Comparison of ENCODE assay signal across 18 cellular contexts in genomic region chr5:124712724-124713305, GRCh38. TPM values are rescaled to one million over a fixed set of nuclear protein-coding genes. Genes with fewer than 3 reads are reported as not detected.
DNase-seq lines count a peak whose midpoint lies in the region; ATAC-seq, FAIRE-seq and TF ChIP-seq lines count a peak whose summit lies in the region.
"Had no signal": no experiment of that assay in that cellular context is flagged by ENCODE, and none has a peak within 500 bp of the region (broad histone marks: within the 10 kb centered on the region; RNA-seq: fewer than 3 reads in every experiment).

No MANE protein-coding gene starts in this region.

- H3K27ac Mint-ChIP-seq in endodermal cell = peak overlapping the region; percentile 69
- H3K27ac Mint-ChIP-seq in activated T-helper 17 cell treated with anti-CD3 and anti-CD28 coated beads, Interleukin-2, amount 50 U/mL, for 72 hours = no peak overlapping the region

- H2AK5ac ChIP-seq in trophoblast cell (ENCODE audit: low read length) = no peak overlapping the region

- H3K14ac ChIP-seq in trophoblast cell (ENCODE audit: low read length) = no peak overlapping the region

- no peak overlapping the region for H3K4me3 Mint-ChIP-seq in endodermal cell
- no peak overlapping the region for H3K4me3 Mint-ChIP-seq in activated T-helper 17 cell treated with anti-CD3 and anti-CD28 coated beads, Interleukin-2, amount 50 U/mL, for 72 hours

- no peak overlapping the region for H3K23ac ChIP-seq in trophoblast cell (ENCODE audit: low read length)

- no peak overlapping the region for H2AFZ ChIP-seq in trophoblast cell (ENCODE audit: insufficient read depth, low read length, poor library complexity)

- H2BK5ac ChIP-seq in trophoblast cell (ENCODE audit: low read depth, low read length, poor library complexity) = no peak overlapping the region

- no peak for TF ChIP-seq CTCF in endodermal cell (conservative IDR thresholded peaks at IDR 0.05)

- H3K27me3 ChIP-seq in BLaER1 treated with 17β-estradiol and CSF1 and Interleukin-3, amounts not matched to agents 10 nM and 100 nM = no peaks in the 10 kb centered on the region
- H3K27me3 ChIP-seq in endodermal cell (ENCODE audit: control insufficient read depth, insufficient read depth, low read length, poor library complexity, severe bottlenecking) (no peaks in the 10 kb centered on the region), trophoblast cell (ENCODE audit: insufficient read depth, low read length) (peaks cover 2% of the 10 kb centered on the region)

- no peak overlapping the region for H3K4me3 ChIP-seq in BLaER1 treated with 17β-estradiol and CSF1 and Interleukin-3, amounts not matched to agents 10 nM and 100 nM
- H3K4me3 ChIP-seq in endodermal cell (ENCODE audit: low read length) (no peak overlapping the region), trophoblast cell (ENCODE audit: low read depth, low read length) (no peak overlapping the region)
- H3K4me3 ChIP-seq: SK-N-MC had no signal

- H4K91ac ChIP-seq in trophoblast cell (ENCODE audit: low read depth, low read length) = peak overlapping the region; percentile 6

- no peak for ATAC-seq in activated T-helper 17 cell treated with anti-CD3 and anti-CD28 coated beads, Interleukin-2, amount 50 U/mL, for 72 hours (replicated peaks)

- H3K4ac ChIP-seq in trophoblast cell (ENCODE audit: low read depth, low read length) = no peak overlapping the region

- TF ChIP-seq POLR2A in H54 (IDR thresholded peaks at IDR 0.05; ENCODE audit: low read depth, low read length) = no peak

- peaks cover 70% of the 10 kb centered on the region for H3K4me1 Mint-ChIP-seq in endodermal cell
- H3K4me1 Mint-ChIP-seq in activated T-helper 17 cell treated with anti-CD3 and anti-CD28 coated beads, Interleukin-2, amount 50 U/mL, for 72 hours = no peaks in the 10 kb centered on the region

- H2BK12ac ChIP-seq in trophoblast cell (ENCODE audit: low read length) = no peak overlapping the region

- WGBS in endodermal cell (ENCODE audit: insufficient coverage in 1 of 2, insufficient read length in 1 of 2), 2 experiments = 85 to 88% methylated on average over 3 of the region's 3 CpGs
- WGBS in trophoblast cell (ENCODE audit: extremely low coverage, insufficient coverage, insufficient read length) = no CpG with 5 or more reads among the region's 3 CpGs

- no peak overlapping the region for H2BK120ac ChIP-seq in trophoblast cell (ENCODE audit: insufficient read depth, low read length, poor library complexity)

- peak overlapping the region in 6 of 11 experiments; percentile 17 to 56 (median 28); a peak in 6 of 22 replicates for H3K27ac ChIP-seq in BLaER1 treated with 17β-estradiol and CSF1 and Interleukin-3, amounts not matched to agents 10 nM and 100 nM
- H3K27ac ChIP-seq in endodermal cell (ENCODE audit: low read depth, low read length) (no peak overlapping the region), trophoblast cell (ENCODE audit: low read depth, low read length) (no peak overlapping the region)
- H3K27ac ChIP-seq: SK-N-MC had no signal

- H3K36me3 ChIP-seq in BLaER1 treated with 17β-estradiol and CSF1 and Interleukin-3, amounts not matched to agents 10 nM and 100 nM = peaks cover 0 to 76% (median 10%) of the 10 kb centered on the region in 11 experiments; a peak in 11 of 22 replicates
- peaks cover 5% of the 10 kb centered on the region for H3K36me3 ChIP-seq in endodermal cell (ENCODE audit: control insufficient read depth, insufficient read depth, low read length)
- H3K36me3 ChIP-seq in trophoblast cell (ENCODE audit: control insufficient read depth in 1 of 2, insufficient read depth in 2 of 2, low read length in 2 of 2) = no peaks in the 10 kb centered on the region

- peaks cover 17% of the 10 kb centered on the region for H3K36me3 Mint-ChIP-seq in endodermal cell (ENCODE audit: low read depth)
- H3K36me3 Mint-ChIP-seq in activated T-helper 17 cell treated with anti-CD3 and anti-CD28 coated beads, Interleukin-2, amount 50 U/mL, for 72 hours (ENCODE audit: low read depth) = no peaks in the 10 kb centered on the region

- H3K9ac ChIP-seq in BLaER1 treated with 17β-estradiol and CSF1 and Interleukin-3, amounts not matched to agents 10 nM and 100 nM = no peak overlapping the region
- H3K9ac ChIP-seq in endodermal cell (ENCODE audit: extremely low read depth, low read length, poor library complexity, severe bottlenecking) (no peak overlapping the region), trophoblast cell (ENCODE audit: low read length) (no peak overlapping the region)

- H3K18ac ChIP-seq in trophoblast cell (ENCODE audit: low read length) = no peak overlapping the region

- H4K20me1 ChIP-seq in BLaER1 treated with 17β-estradiol and CSF1 and Interleukin-3, amounts not matched to agents 10 nM and 100 nM = peaks cover 0 to 99% (median 8%) of the 10 kb centered on the region in 11 experiments; a peak in 6 of 22 replicates

- H4K8ac ChIP-seq in trophoblast cell (ENCODE audit: low read depth, low read length) = peak overlapping the region; percentile 38

- H3K9me3 ChIP-seq in BLaER1 treated with 17β-estradiol and CSF1 and Interleukin-3, amounts not matched to agents 10 nM and 100 nM (replicated peaks in 1 of 11) = peaks cover 0 to 7% (median 0%) of the 10 kb centered on the region in 11 experiments; a peak in 1 of 22 replicates
- H3K9me3 ChIP-seq in endodermal cell (ENCODE audit: control insufficient read depth, low read length) (no peaks in the 10 kb centered on the region), trophoblast cell (ENCODE audit: insufficient read depth, low read depth, low read length) (no peaks in the 10 kb centered on the region)

- H3K27me3 Mint-ChIP-seq in endodermal cell (ENCODE audit: insufficient read depth) = no peaks in the 10 kb centered on the region
- peaks cover 9% of the 10 kb centered on the region for H3K27me3 Mint-ChIP-seq in activated T-helper 17 cell treated with anti-CD3 and anti-CD28 coated beads, Interleukin-2, amount 50 U/mL, for 72 hours

- H3K4me1 ChIP-seq in BLaER1 treated with 17β-estradiol and CSF1 and Interleukin-3, amounts not matched to agents 10 nM and 100 nM = peaks cover 36 to 92% (median 70%) of the 10 kb centered on the region in 10 experiments
- H3K4me1 ChIP-seq in endodermal cell (ENCODE audit: control insufficient read depth, insufficient read depth, low read length) (peaks cover 32% of the 10 kb centered on the region), trophoblast cell (ENCODE audit: control insufficient read depth in 1 of 2, insufficient read depth in 2 of 2, low read length in 2 of 2) (peaks cover 4 to 5% of the 10 kb centered on the region in 2 experiments)

- DNase-seq in NCI-H69 (lab: John Stamatoyannopoulos, UW) = peak; percentile 40
- DNase-seq in endodermal cell = no peak
- no peak for DNase-seq in trophoblast cell
- no peak for DNase-seq in H54 (ENCODE audit: insufficient read length, low spot score)
- DNase-seq in T-helper 1 cell = no peak
- no peak for DNase-seq in NCI-H1694 treated with DMSO at 0.1 percent for 48 hours (lab: John Stamatoyannopoulos, UW)
- DNase-seq: COR-L47, DMS153, H7, NCI-H2029 treated with DMSO at 0.1 percent for 48 hours, NCI-H2171 treated with DMSO at 0.1 percent for 48 hours, NCI-H446 treated with DMSO at 0.1 percent for 48 hours, NCI-H774, Right ventricle myocardium superior had no signal

- no peaks in the 10 kb centered on the region for H3K79me2 ChIP-seq in trophoblast cell (ENCODE audit: control insufficient read depth, insufficient read depth, low read length, poor library complexity)

- no peaks in the 10 kb centered on the region for H3K9me3 Mint-ChIP-seq in endodermal cell
- H3K9me3 Mint-ChIP-seq in activated T-helper 17 cell treated with anti-CD3 and anti-CD28 coated beads, Interleukin-2, amount 50 U/mL, for 72 hours = peaks cover 8% of the 10 kb centered on the region

- peak overlapping the region; percentile 59 to 92 (median 77); a peak in 21 of 22 replicates for H3K4me2 ChIP-seq in BLaER1 treated with 17β-estradiol and CSF1 and Interleukin-3, amounts not matched to agents 10 nM and 100 nM
- H3K4me2 ChIP-seq in trophoblast cell (ENCODE audit: low read length) = no peak overlapping the region

- no peak overlapping the region for H4K12ac ChIP-seq in trophoblast cell (ENCODE audit: low read depth, low read length)

- no peaks in the 10 kb centered on the region for H3K79me1 ChIP-seq in trophoblast cell (ENCODE audit: low read length)

- no peak for FAIRE-seq in H54 (lab: Jason Lieb, UNC)
- FAIRE-seq: GM19239 had no signal

RNA-seq across cellular contexts. Expression of gene ZNF608, which starts 33.6 kb away (rescaled TPM):
- total RNA-seq in endodermal cell = 100 to 1,000 TPM; 138 to 140 TPM
- 85.1 TPM for polyA plus RNA-seq in endodermal cell (2013, experiment 1 of 2)
- 84.0 TPM for polyA plus RNA-seq in endodermal cell (2013, experiment 2 of 2)
- polyA plus RNA-seq in trophoblast cell (2013) = 17.7 and 18.7 TPM in 2 replicates
- not detected for total RNA-seq in activated T-helper 17 cell treated with anti-CD3 and anti-CD28 coated beads, Interleukin-2, amount 50 U/mL, for 72 hours

Comparison
In these comparisons a context has a peak if more than half of its experiments do, and no peak if none do; other contexts are left out.
1. H3K27ac ChIP-seq: peak in BLaER1 treated with 17β-estradiol and CSF1 and Interleukin-3, amounts not matched to agents 10 nM and 100 nM (6 of 11); none in endodermal cell (single experiment) and trophoblast cell (single experiment).
2. RNA of gene ZNF608, which starts 33.6 kb away (total RNA-seq): 138 to 140 TPM in endodermal cell; not detected in activated T-helper 17 cell treated with anti-CD3 and anti-CD28 coated beads, Interleukin-2, amount 50 U/mL, for 72 hours; every median in the first group is over 100 times any median in the second.